21 cellular contexts compared by ENCODE assay signal in genomic region chr2:196544906-196545433, GRCh38.
"Had no signal": no experiment of that assay in that cellular context is flagged by ENCODE, and none has a peak within 500 bp of the region (broad histone marks: within the 10 kb centered on the region; RNA-seq: fewer than 3 reads in every experiment).

No MANE protein-coding gene starts in this region.

- H3K4me1 ChIP-seq: left lung, upper lobe of right lung had no signal

- H3K27me3 ChIP-seq: esophagus squamous epithelium, left lung, upper lobe of right lung had no signal

- H3K27ac ChIP-seq: esophagus squamous epithelium, left lung, upper lobe of right lung, WERI-Rb-1 had no signal

- H3K36me3 ChIP-seq: esophagus squamous epithelium, left lung, upper lobe of right lung, WERI-Rb-1 had no signal

- ATAC-seq: activated CD8-positive, alpha-beta T cell treated with anti-CD3 and anti-CD28 coated beads for 36 hours; effector memory CD8-positive, alpha-beta T cell; left lung; naive thymus-derived CD4-positive, alpha-beta T cell; upper lobe of right lung had no signal

- H3K4me3 ChIP-seq: esophagus squamous epithelium, left lung, lung, upper lobe of right lung had no signal

- DNase-seq: activated CD4-positive, alpha-beta T cell treated with anti-CD3 and anti-CD28 coated beads, Interleukin-2, amount 10 ng/mL, durations not matched to agents 7 days and 5 days; activated CD4-positive, CD25-positive, alpha-beta regulatory T cell treated with anti-CD3 and anti-CD28 coated beads, Interleukin-2, amount 50 U/mL, for 72 hours; activated CD8-positive, alpha-beta T cell treated with anti-CD3 and anti-CD28 coated beads for 36 hours; activated gamma-delta T cell treated with Interleukin-2 at 50 U/mL for 16 hours; activated T-cell treated with anti-CD3 and anti-CD28 coated beads, Interleukin-2, amount 50 U/mL, for 1 hour; aorta; central memory CD4-positive, alpha-beta T cell; dermis blood vessel endothelial cell; effector memory CD8-positive, alpha-beta T cell; esophagus squamous epithelium; foreskin fibroblast; immature natural killer cell; left lung; naive thymus-derived CD4-positive, alpha-beta T cell; occipital lobe; retina; stimulated activated CD4-positive, alpha-beta T cell treated with anti-CD3 and anti-CD28 coated beads, Interleukin-4, amount 100 ng/mL, for 24 hours; stimulated activated naive CD4-positive, alpha-beta T cell treated with Interleukin-2 at 50 U/mL for 16 hours; upper lobe of right lung; WERI-Rb-1 had no signal

- H3K9me3 ChIP-seq: esophagus squamous epithelium, left lung, upper lobe of right lung had no signal
